In the genomic region with DNA sequence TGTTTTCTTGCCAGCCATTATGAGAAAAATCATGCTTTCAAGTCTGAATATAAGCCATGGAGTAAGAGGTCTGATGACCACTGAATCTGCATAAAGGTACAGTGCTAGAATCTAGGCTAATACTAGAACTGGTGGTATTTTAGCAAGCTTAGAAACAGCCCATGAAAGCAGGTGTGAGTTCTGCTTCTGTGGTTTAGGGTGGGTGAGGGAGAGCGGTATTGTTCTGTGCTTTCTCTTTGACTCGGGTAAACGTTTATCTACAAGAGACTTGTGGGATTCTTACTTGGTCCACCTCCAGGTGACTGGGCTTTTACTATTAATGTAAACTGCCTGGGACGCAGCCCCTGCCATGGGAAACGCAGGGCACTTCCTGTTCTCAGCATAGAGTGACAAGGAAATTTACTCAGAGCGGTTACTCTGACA, we compare ENCODE assay signal across 9 cellular contexts. TPM values are rescaled to one million over a fixed set of nuclear protein-coding genes. Genes with fewer than 3 reads are reported as not detected.
DNase-seq lines count a peak whose midpoint lies in the region; ATAC-seq and TF ChIP-seq lines count a peak whose summit lies in the region.
"Had no signal": no experiment of that assay in that cellular context is flagged by ENCODE, and none has a peak within 500 bp of the region (broad histone marks: within the 10 kb centered on the region; RNA-seq: fewer than 3 reads in every experiment).

No MANE protein-coding gene starts in this region.

- CTCF ChIA-PET in PC-3 (lab: Charles Lee), result no interaction called here

- no peaks in the 10 kb centered on the region for H3K27me3 Mint-ChIP-seq in H9 (ENCODE audit: low read depth)

- H3K4me2 ChIP-seq in PC-3 (ENCODE audit: low read length), result peak overlapping the region; percentile 30; the same call in 1 of the 2 replicates
- H3K4me2 ChIP-seq in hepatocyte, result no peak overlapping the region
- H3K4me2 ChIP-seq in H9 (ENCODE audit: insufficient read depth, insufficient read length, low read length), result no peak overlapping the region

- DNase-seq in PC-3 (peak; percentile 40), hepatocyte (ENCODE audit: low spot score) (no peak), H9 (no peak), NCI-H82 (lab: John Stamatoyannopoulos, UW) (no peak), ACHN (no peak)

- H3K9me3 Mint-ChIP-seq in H9, result no peaks in the 10 kb centered on the region

- H2BK120ac ChIP-seq in H9 (ENCODE audit: low read depth, low read length, poor library complexity, severe bottlenecking), result no peak overlapping the region

- H3K36me3 ChIP-seq in PC-3 (ENCODE audit: low read depth, low read length) (no peaks in the 10 kb centered on the region), neutrophil (peaks cover 87% of the 10 kb centered on the region), hepatocyte (replicated peaks; ENCODE audit: insufficient read depth, low read depth) (no peaks in the 10 kb centered on the region)

- peaks cover 22 to 73% (median 65%) of the 10 kb centered on the region in 3 experiments; a peak in 6 of 7 replicates for H3K36me3 Mint-ChIP-seq in H9 (ENCODE audit: insufficient read depth in 1 of 3, low read depth in 3 of 3)

- H3K4me3 ChIP-seq in PC-3 (ENCODE audit: low read length) (no peak overlapping the region), neutrophil (ENCODE audit: low read depth in 1 of 2, low read length in 1 of 2) (peak overlapping the region; percentile 9 to 15), hepatocyte (no peak overlapping the region)

- H3K4me1 ChIP-seq in PC-3 (ENCODE audit: insufficient read depth, low read length), result peaks cover 10% of the 10 kb centered on the region; the same call in 1 of the 2 replicates
- peaks cover 67 to 69% of the 10 kb centered on the region in 2 experiments for H3K4me1 ChIP-seq in neutrophil (ENCODE audit: control insufficient read depth in 1 of 2, insufficient read depth in 1 of 2, low read depth in 1 of 2, low read length in 1 of 2)
- H3K4me1 ChIP-seq in hepatocyte (ENCODE audit: insufficient read depth), result no peaks in the 10 kb centered on the region
- H3K4me1 ChIP-seq in H9 (ENCODE audit: insufficient read depth, low read length), result no peaks in the 10 kb centered on the region

- H3K23ac ChIP-seq in H9 (ENCODE audit: insufficient read length, low read depth, low read length), result no peak overlapping the region

- peak overlapping the region; percentile 63 for H3K27ac ChIP-seq in PC-3 (ENCODE audit: low read length)
- peak overlapping the region; percentile 88 for H3K27ac ChIP-seq in neutrophil
- no peak overlapping the region for H3K27ac ChIP-seq in hepatocyte
- no peak overlapping the region for H3K27ac ChIP-seq in H9 (ENCODE audit: insufficient read length, low read depth, low read length)
- H3K27ac ChIP-seq: epithelial cell of prostate had no signal

- WGBS in hepatocyte (ENCODE audit: low lambda C conversion rate, missing lambda C conversion rate), result 82% methylated on average over 6 of the region's 6 CpGs
- WGBS in H9 (ENCODE audit: extremely low coverage, insufficient read length, low lambda C conversion rate), result no CpG with 5 or more reads among the region's 6 CpGs

- H2AFZ ChIP-seq in PC-3 (ENCODE audit: low read length) (peak overlapping the region; percentile 29; the same call in 1 of the 2 replicates), hepatocyte (no peak overlapping the region), H9 (ENCODE audit: low read length) (no peak overlapping the region)

- H3T11ph ChIP-seq in H9 (ENCODE audit: low read length), result no peak overlapping the region

- H3K9me2 ChIP-seq in PC-3 (replicated peaks; ENCODE audit: low read length) (no peaks in the 10 kb centered on the region), hepatocyte (replicated peaks; ENCODE audit: insufficient read depth) (no peaks in the 10 kb centered on the region)

- H2BK15ac ChIP-seq in H9 (ENCODE audit: low read depth, low read length), result no peak overlapping the region

- peak overlapping the region; percentile 34 for H3K9ac ChIP-seq in PC-3 (ENCODE audit: low read length)
- no peak overlapping the region for H3K9ac ChIP-seq in H9 (ENCODE audit: extremely low read depth, insufficient read length, low read length)

- no peak overlapping the region for H3K56ac ChIP-seq in H9 (ENCODE audit: insufficient read length, low read depth, low read length)

- no peak overlapping the region for H2BK5ac ChIP-seq in H9 (ENCODE audit: insufficient read length, low read length)

- peak; percentile 96 for ATAC-seq in GM18873 (IDR thresholded peaks at IDR 0.05; ENCODE audit: low FRiP score, unreplicated experiment)
- peak; percentile 97 for ATAC-seq in HG02571 (IDR thresholded peaks at IDR 0.05; ENCODE audit: unreplicated experiment)
- ATAC-seq in PC-3, result peak; percentile 75

- no peaks in the 10 kb centered on the region for H3K4me1 Mint-ChIP-seq in H9

- no peaks in the 10 kb centered on the region for H3K23me2 ChIP-seq in H9 (ENCODE audit: insufficient read length, low read depth, low read length, poor library complexity, severe bottlenecking)

- H3K14ac ChIP-seq in H9 (ENCODE audit: insufficient read depth, low read length), result no peak overlapping the region

- H4K5ac ChIP-seq in H9 (ENCODE audit: insufficient read length, low read depth, low read length), result no peak overlapping the region

- no peaks in the 10 kb centered on the region for H3F3A ChIP-seq in PC-3 (ENCODE audit: low read length, unreplicated experiment)

- H2BK20ac ChIP-seq in H9 (ENCODE audit: low read depth, low read length, poor library complexity, severe bottlenecking), result no peak overlapping the region

- H3K9me3 ChIP-seq in PC-3 (ENCODE audit: low read length), result no peaks in the 10 kb centered on the region
- H3K9me3 ChIP-seq in neutrophil, result no peaks in the 10 kb centered on the region
- H3K9me3 ChIP-seq in hepatocyte (ENCODE audit: low read depth), result no peaks in the 10 kb centered on the region
- H3K9me3 ChIP-seq in H9 (ENCODE audit: control insufficient read depth, low read depth, low read length), result no peaks in the 10 kb centered on the region

- no TSS peak for BruUV-seq in PC-3 (replicated peaks; lab: Mats Ljungman, UMichigan)

- H3K27ac Mint-ChIP-seq in H9, result peak overlapping the region in 1 of 3 experiments; percentile 18; a peak in 2 of 7 replicates

- POLR2A ChIA-PET in PC-3 (lab: Charles Lee; ENCODE audit: unreplicated experiment), result no interaction called here

- H4K20me1 ChIP-seq in PC-3 (ENCODE audit: low read length), result no peaks in the 10 kb centered on the region
- H4K20me1 ChIP-seq in hepatocyte (ENCODE audit: insufficient read depth, poor library complexity, severe bottlenecking), result no peaks in the 10 kb centered on the region
- no peaks in the 10 kb centered on the region for H4K20me1 ChIP-seq in H9 (ENCODE audit: control insufficient read depth, insufficient read depth, insufficient read length)

- H3K4ac ChIP-seq in H9 (ENCODE audit: low read depth, low read length), result no peak overlapping the region

- H3K79me1 ChIP-seq in H9 (ENCODE audit: insufficient read depth, low read depth, low read length, poor library complexity, severe bottlenecking), result no peaks in the 10 kb centered on the region

- H3K18ac ChIP-seq in H9 (ENCODE audit: insufficient read length, low read depth, low read length), result no peak overlapping the region

- TF ChIP-seq CTCF in PC-3 (conservative IDR thresholded peaks at IDR 0.05; ENCODE audit: low read depth, low read length) (no peak), neutrophil (IDR thresholded peaks at IDR 0.05) (no peak), hepatocyte (IDR thresholded peaks at IDR 0.05; ENCODE audit: poor library complexity) (no peak), H9 (conservative IDR thresholded peaks at IDR 0.05) (no peak)

- no peak overlapping the region for H4K91ac ChIP-seq in H9 (ENCODE audit: insufficient read length, low read depth, low read length)

- no peak overlapping the region for H2BK12ac ChIP-seq in H9 (ENCODE audit: insufficient read length, low read depth, low read length)

- H3K27me3 ChIP-seq in PC-3 (ENCODE audit: low read length) (no peaks in the 10 kb centered on the region), neutrophil (no peaks in the 10 kb centered on the region), hepatocyte (no peaks in the 10 kb centered on the region), H9 (ENCODE audit: insufficient read depth, low read length) (no peaks in the 10 kb centered on the region)

- H2AK5ac ChIP-seq in H9 (ENCODE audit: insufficient read length, low read length), result no peak overlapping the region

- no peak overlapping the region for H3K4me3 Mint-ChIP-seq in H9

- intact Hi-C loops in PC-3 (cut with micrococcal nuclease), result no loop called here

- in situ Hi-C loops in ACHN (cut with HindIII; ENCODE audit: low pct_ligation_motif_present, low pct_unique_long_range_greater_than_20kb, low sequenced_read_pairs), result no loop called here

- H4K8ac ChIP-seq in H9 (replicated peaks; ENCODE audit: insufficient read length, low read depth, low read length), result no peak overlapping the region

- no peaks in the 10 kb centered on the region for H3K79me2 ChIP-seq in PC-3 (ENCODE audit: low read length)
- H3K79me2 ChIP-seq in hepatocyte, result no peaks in the 10 kb centered on the region
- no peaks in the 10 kb centered on the region for H3K79me2 ChIP-seq in H9 (ENCODE audit: insufficient read depth, low read length)

RNA-seq across cellular contexts. Expression of a gene that starts 55.2 kb away (rescaled TPM):
- total RNA-seq in PC-3 (2014; rRNA removed), result not detected in 2 replicates
- total RNA-seq in hepatocyte, result not detected in 2 replicates
- polyA plus RNA-seq in hepatocyte, result not detected in 2 replicates
- total RNA-seq in H9 (2021), result not detected in 2 replicates

Comparison
In these comparisons a context has a peak if more than half of its experiments do, and no peak if none do; other contexts are left out.
1. H3K27ac ChIP-seq: peak in PC-3 (single experiment) and neutrophil (single experiment); none in hepatocyte (single experiment) and H9 (single experiment).
2. H3K4me3 ChIP-seq: peak in neutrophil (2 of 2); none in PC-3 (single experiment) and hepatocyte (single experiment).
3. Peak in every context shown above with its lines, with median percentiles within 50 percentile points of each other: ATAC-seq.